In genomic region chr16:88569985-88570690, GRCh38 we compare ENCODE assay signal across 1 cellular context.
TF ChIP-seq lines count a peak whose summit lies in the region.

TSS of gene ZC3H18 (plus strand) at chr16:88570403. CDS start at chr16:88577124, 6,721 bp downstream.

TF ChIP-seq in K562, 482 proteins besides CTCF, POLR2A, EP300 and RAD21 (continued from another document and continues in another):
- peak; percentile 36; the same call in 1 of the 2 replicates for TF ChIP-seq NKRF (IDR thresholded peaks at IDR 0.05; ENCODE audit: borderline replicate concordance)
- TF ChIP-seq GTF2B (IDR thresholded peaks at IDR 0.05; ENCODE audit: extremely low read depth, insufficient read length) = no peak
- no peak for TF ChIP-seq RBM22 (IDR thresholded peaks at IDR 0.05; ENCODE audit: low read depth, low read length, poor library complexity, severe bottlenecking)
- peak; percentile 5 to 22; a peak in 1 of 4 replicates for TF ChIP-seq SIX5 (IDR thresholded peaks at IDR 0.05; ENCODE audit: borderline replicate concordance in 1 of 2, insufficient read depth in 1 of 2, low read depth in 1 of 2, low read length in 2 of 2)
- no peak for TF ChIP-seq NR2C2 (CRISPR knock-in tag; IDR thresholded peaks at IDR 0.05)
- TF ChIP-seq NR2C2 (tag; IDR thresholded peaks at IDR 0.05) = peak; percentile 90
- TF ChIP-seq PHTF2 (CRISPR knock-in tag; IDR thresholded peaks at IDR 0.05) = no peak
- TF ChIP-seq PBX2 (CRISPR knock-in tag; IDR thresholded peaks at IDR 0.05; ENCODE audit: low read depth) = no peak
- no peak for TF ChIP-seq PBX2 (tag; conservative IDR thresholded peaks at IDR 0.05; ENCODE audit: low read depth)
- no peak for TF ChIP-seq ASH1L (IDR thresholded peaks at IDR 0.05; ENCODE audit: borderline replicate concordance, low read depth, partially characterized antibody)
- TF ChIP-seq FOXJ2 (tag; IDR thresholded peaks at IDR 0.05) = 0 out of 2 replicates have a peak, but pooled peaks have one; percentile 31
- TF ChIP-seq TAF1 (IDR thresholded peaks at IDR 0.05; ENCODE audit: control insufficient read depth, extremely low read depth, insufficient read depth, low read length, severe bottlenecking) = peak; percentile 74
- no peak for TF ChIP-seq ZNF518B (CRISPR knock-in tag; IDR thresholded peaks at IDR 0.05)
- TF ChIP-seq ZBTB9 (CRISPR knock-in tag; IDR thresholded peaks at IDR 0.05) = no peak
- TF ChIP-seq ZFP1 (CRISPR knock-in tag; IDR thresholded peaks at IDR 0.05) = 0 out of 2 replicates have a peak, but pooled peaks have one; percentile 17
- TF ChIP-seq TBL1XR1 (IDR thresholded peaks at IDR 0.05; ENCODE audit: low read length in 2 of 2) = peak in 1 of 2 experiments; percentile 64; a peak in 2 of 4 replicates
- TF ChIP-seq E2F1 (CRISPR knock-in tag; IDR thresholded peaks at IDR 0.05) = peak; percentile 90
- TF ChIP-seq GATAD2A (IDR thresholded peaks at IDR 0.05) = no peak
- TF ChIP-seq TRIM24 (IDR thresholded peaks at IDR 0.05) = no peak
- no peak for TF ChIP-seq ZNF445 (CRISPR knock-in tag; IDR thresholded peaks at IDR 0.05; ENCODE audit: low read depth)
- TF ChIP-seq ETS2 (tag; IDR thresholded peaks at IDR 0.05; ENCODE audit: borderline replicate concordance, poor library complexity, severe bottlenecking) = no peak
- no peak for TF ChIP-seq FOXO4 (CRISPR knock-in tag; IDR thresholded peaks at IDR 0.05)
- TF ChIP-seq CHCHD3 (CRISPR knock-in tag; IDR thresholded peaks at IDR 0.05) = no peak
- TF ChIP-seq HBP1 (CRISPR knock-in tag; IDR thresholded peaks at IDR 0.05) = no peak
- TF ChIP-seq ZNF740 (CRISPR knock-in tag; IDR thresholded peaks at IDR 0.05) = no peak
- TF ChIP-seq ZNF740 (tag; IDR thresholded peaks at IDR 0.05) = no peak
- TF ChIP-seq YY1 (IDR thresholded peaks at IDR 0.05; ENCODE audit: borderline replicate concordance in 1 of 3, control insufficient read depth in 1 of 3, extremely low read depth in 1 of 3, insufficient read depth in 3 of 3, insufficient read length in 1 of 3, insufficient replicate concordance in 2 of 3, low read depth in 1 of 3, low read length in 2 of 3) = peak; percentile 91 to 99 (median 96)
- TF ChIP-seq ZNF668 (CRISPR knock-in tag; IDR thresholded peaks at IDR 0.05) = no peak
- TF ChIP-seq AFF4 (CRISPR knock-in tag; IDR thresholded peaks at IDR 0.05) = no peak
- TF ChIP-seq ZNF507 (tag; conservative IDR thresholded peaks at IDR 0.05) = no peak
- no peak for TF ChIP-seq CLOCK (CRISPR knock-in tag; IDR thresholded peaks at IDR 0.05; ENCODE audit: borderline replicate concordance)
- TF ChIP-seq THRAP3 (IDR thresholded peaks at IDR 0.05; ENCODE audit: borderline replicate concordance) = no peak
- no peak for TF ChIP-seq ZNF780A (CRISPR knock-in tag; IDR thresholded peaks at IDR 0.05)
- TF ChIP-seq EGR1 (conservative IDR thresholded peaks at IDR 0.05) = peak; percentile 97
